Comparison of ENCODE assay signal across 8 cellular contexts in the genomic region with DNA sequence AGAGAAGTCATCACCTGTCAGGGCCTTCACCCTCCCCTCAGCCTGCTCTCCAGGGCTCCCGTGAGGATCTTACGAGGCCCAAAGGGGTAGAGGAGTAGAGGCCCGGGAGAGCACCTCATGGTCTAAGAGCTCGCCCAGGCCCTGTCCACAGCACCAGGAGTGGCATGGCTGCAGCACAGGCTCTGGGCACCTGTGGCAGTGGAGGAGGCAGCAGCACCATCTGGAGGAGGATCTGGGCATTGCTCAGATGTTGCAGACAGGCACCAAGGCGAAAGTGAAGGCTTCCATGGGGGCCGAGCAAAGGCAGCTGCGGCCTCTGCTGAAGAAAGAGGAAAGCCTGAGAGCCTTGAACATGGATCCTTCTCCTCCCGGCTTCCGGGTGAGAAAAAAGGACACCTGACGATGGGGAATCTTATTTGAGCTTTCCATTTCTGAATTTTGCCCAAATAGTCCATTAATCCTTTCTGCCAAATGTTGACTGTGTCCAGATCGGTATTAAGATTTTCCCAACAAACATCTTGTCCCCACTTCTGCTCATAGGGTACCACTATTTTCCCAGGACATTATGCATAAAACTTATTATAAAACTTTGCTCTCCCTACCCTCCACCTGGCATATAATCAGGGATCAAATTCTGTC.
DNase-seq lines count a peak whose midpoint lies in the region; TF ChIP-seq lines count a peak whose summit lies in the region.

No MANE protein-coding gene starts in this region.

- no peaks in the 10 kb centered on the region for H3K27me3 ChIP-seq in H9 (ENCODE audit: insufficient read depth, low read length)

- H3K4me1 ChIP-seq in H9 (ENCODE audit: insufficient read depth, low read length) = no peaks in the 10 kb centered on the region

- no peak overlapping the region for H3T11ph ChIP-seq in H9 (ENCODE audit: low read length)

- H4K91ac ChIP-seq in H9 (ENCODE audit: insufficient read length, low read depth, low read length) = no peak overlapping the region

- no peaks in the 10 kb centered on the region for H3K79me2 ChIP-seq in H9 (ENCODE audit: insufficient read depth, low read length)

- no peaks in the 10 kb centered on the region for H3K23me2 ChIP-seq in H9 (ENCODE audit: insufficient read length, low read depth, low read length, poor library complexity, severe bottlenecking)

- no peaks in the 10 kb centered on the region for H3K9me3 Mint-ChIP-seq in H9

- DNase-seq in NCI-H1417 (lab: John Stamatoyannopoulos, UW) (peak; percentile 10 to 67 (median 33)), NCI-H1417 treated with DMSO at 0.1 percent for 48 hours (lab: John Stamatoyannopoulos, UW) (no peak), H9 (peak; percentile 87), LHCN-M2 (ENCODE audit: low read depth) (peak; percentile 51), UCSD-AML1 (lab: John Stamatoyannopoulos, UW; ENCODE audit: unreplicated experiment) (peak; percentile 63), T47D (ENCODE audit: low read depth in 1 of 2, low spot score in 1 of 2) (peak; percentile 23 to 91), left kidney (ENCODE audit: low read depth, low spot score) (peak; percentile 59)
- DNase-seq in stimulated activated CD8-positive, alpha-beta memory T cell treated with anti-CD3 and anti-CD28 coated beads, Interleukin-2, amount 100 ng/mL, for 48 hours (ENCODE audit: low read depth in 2 of 2) = peak; percentile 55 to 69

- H3K27ac ChIP-seq in H9 (ENCODE audit: insufficient read length, low read depth, low read length) = no peak overlapping the region

- H3K14ac ChIP-seq in H9 (ENCODE audit: insufficient read depth, low read length) = no peak overlapping the region

- in situ Hi-C loops in T47D (cut with HindIII; ENCODE audit: low pct_unique_long_range_greater_than_20kb, low sequenced_read_pairs) = no loop called here

- no peak overlapping the region for H2BK120ac ChIP-seq in H9 (ENCODE audit: low read depth, low read length, poor library complexity, severe bottlenecking)

- H4K5ac ChIP-seq in H9 (ENCODE audit: insufficient read length, low read depth, low read length) = no peak overlapping the region

- no CpG with 5 or more reads among the region's 11 CpGs for WGBS in H9 (ENCODE audit: extremely low coverage, insufficient read length, low lambda C conversion rate)

- H3K27ac Mint-ChIP-seq in H9 = no peak overlapping the region; a peak in 1 of 7 replicates

- no peak overlapping the region for H2BK5ac ChIP-seq in H9 (ENCODE audit: insufficient read length, low read length)

- H2AK5ac ChIP-seq in H9 (ENCODE audit: insufficient read length, low read length) = no peak overlapping the region

- H2BK15ac ChIP-seq in H9 (ENCODE audit: low read depth, low read length) = no peak overlapping the region

- H2BK12ac ChIP-seq in H9 (ENCODE audit: insufficient read length, low read depth, low read length) = no peak overlapping the region

- no peak overlapping the region for H3K18ac ChIP-seq in H9 (ENCODE audit: insufficient read length, low read depth, low read length)

- H3K4me2 ChIP-seq in H9 (ENCODE audit: insufficient read depth, insufficient read length, low read length) = no peak overlapping the region

- no peak overlapping the region for H4K8ac ChIP-seq in H9 (replicated peaks; ENCODE audit: insufficient read length, low read depth, low read length)

- no peak overlapping the region for H3K9ac ChIP-seq in H9 (ENCODE audit: extremely low read depth, insufficient read length, low read length)

- H3K79me1 ChIP-seq in H9 (ENCODE audit: insufficient read depth, low read depth, low read length, poor library complexity, severe bottlenecking) = no peaks in the 10 kb centered on the region

- no peaks in the 10 kb centered on the region for H3K27me3 Mint-ChIP-seq in H9 (ENCODE audit: low read depth)

- no peak overlapping the region for H3K23ac ChIP-seq in H9 (ENCODE audit: insufficient read length, low read depth, low read length)

- H3K56ac ChIP-seq in H9 (ENCODE audit: insufficient read length, low read depth, low read length) = no peak overlapping the region

- no peak overlapping the region for H2AFZ ChIP-seq in H9 (ENCODE audit: low read length)

- H2BK20ac ChIP-seq in H9 (ENCODE audit: low read depth, low read length, poor library complexity, severe bottlenecking) = no peak overlapping the region

- no peak overlapping the region for H3K4me3 Mint-ChIP-seq in H9

- H3K4ac ChIP-seq in H9 (ENCODE audit: low read depth, low read length) = no peak overlapping the region

- H3K4me1 Mint-ChIP-seq in H9 = peaks cover 1 to 4% of the 10 kb centered on the region in 2 experiments; a peak in 3 of 4 replicates

- H4K20me1 ChIP-seq in H9 (ENCODE audit: control insufficient read depth, insufficient read depth, insufficient read length) = no peaks in the 10 kb centered on the region

- TF ChIP-seq CTCF in H9 (conservative IDR thresholded peaks at IDR 0.05) = peak; percentile 80

- no peaks in the 10 kb centered on the region for H3K9me3 ChIP-seq in H9 (ENCODE audit: control insufficient read depth, low read depth, low read length)

- no peaks in the 10 kb centered on the region; a peak in 1 of 7 replicates for H3K36me3 Mint-ChIP-seq in H9 (ENCODE audit: insufficient read depth in 1 of 3, low read depth in 3 of 3)
